Comparison of ENCODE assay signal across 1 cellular context in genomic region chr5:169354921-169355320, GRCh38.
TF ChIP-seq lines count a peak whose summit lies in the region.

No MANE protein-coding gene starts in this region.

TF ChIP-seq in A549, 52 proteins besides CTCF, POLR2A, EP300 and RAD21 (continued from another document):
- TF ChIP-seq HES2 (IDR thresholded peaks at IDR 0.05) (no peak), PHF8 (IDR thresholded peaks at IDR 0.05; ENCODE audit: borderline replicate concordance, low read depth) (no peak), POLR2AphosphoS2 (conservative IDR thresholded peaks at IDR 0.05; ENCODE audit: low read length) (no peak), HMGXB4 (CRISPR knock-in tag; IDR thresholded peaks at IDR 0.05; ENCODE audit: borderline replicate concordance) (no peak), BHLHE40 (IDR thresholded peaks at IDR 0.05; ENCODE audit: low read depth, low read length) (no peak), CEBPB (IDR thresholded peaks at IDR 0.05) (peak in 1 of 2 experiments; percentile 45; a peak in 1 of 4 replicates), MAFK (IDR thresholded peaks at IDR 0.05; ENCODE audit: partially characterized antibody) (peak; percentile 50), EHMT2 (IDR thresholded peaks at IDR 0.05; ENCODE audit: low read depth) (no peak)
